ENCODE assay signal across 18 cellular contexts in genomic region chr9:82457281-82457680, GRCh38.
"Had no signal": no experiment of that assay in that cellular context is flagged by ENCODE, and none has a peak within 500 bp of the region (broad histone marks: within the 10 kb centered on the region; RNA-seq: fewer than 3 reads in every experiment).

No MANE protein-coding gene starts in this region.

- ATAC-seq: effector memory CD8-positive, alpha-beta T cell; left lobe of liver; natural killer cell; pancreas; right cardiac atrium had no signal

- H3K27me3 ChIP-seq: dorsolateral prefrontal cortex, pancreas, stomach, suprapubic skin, tibial nerve had no signal

- H3K36me3 ChIP-seq: pancreas, stomach, suprapubic skin, tibial nerve had no signal

- H3K4me1 ChIP-seq: pancreas, stomach, suprapubic skin, tibial nerve had no signal

- H3K4me3 ChIP-seq: dorsolateral prefrontal cortex, pancreas, stomach, suprapubic skin, tibial nerve had no signal

- H3K27ac ChIP-seq: dorsolateral prefrontal cortex, pancreas, stomach, suprapubic skin, tibial nerve had no signal

- DNase-seq: activated CD4-positive, alpha-beta memory T cell treated with anti-CD3 and anti-CD28 coated beads, Interleukin-2, amount 10 ng/mL, durations not matched to agents 7 days and 5 days; activated CD4-positive, alpha-beta T cell treated with anti-CD3 and anti-CD28 coated beads for 48 hours; activated effector memory CD4-positive, alpha-beta T cell treated with anti-CD3 and anti-CD28 coated beads, Interleukin-2, amount 50 U/mL, for 16 hours; activated naive CD4-positive, alpha-beta T cell treated with anti-CD3 and anti-CD28 coated beads, Interleukin-2, amount 10 ng/mL, durations not matched to agents 7 days and 5 days; anterior cingulate cortex; dorsolateral prefrontal cortex; effector memory CD8-positive, alpha-beta T cell; kidney; midbrain; natural killer cell; pancreas; right cardiac atrium; stimulated activated CD4-positive, alpha-beta T cell treated with anti-CD3 and anti-CD28 coated beads, Interleukin-12 subunit alpha, Interleukin-12 subunit beta, amount 100 ng/mL, for 4 hours; stomach; T1000 had no signal

- H3K9me3 ChIP-seq: pancreas had no signal
